Comparison of ENCODE assay signal across 1 cellular context in genomic region chr12:54993181-54993835, GRCh38.
TF ChIP-seq lines count a peak whose summit lies in the region.

No MANE protein-coding gene starts in this region.

TF ChIP-seq in WTC11, 78 proteins besides CTCF, POLR2A, EP300 and RAD21 (continued from another document):
- TF ChIP-seq USF1 (CRISPR knock-in tag; IDR thresholded peaks at IDR 0.05): no peak
- no peak for TF ChIP-seq FOXP1 (CRISPR knock-in tag; IDR thresholded peaks at IDR 0.05; ENCODE audit: borderline replicate concordance)
- TF ChIP-seq CREB1 (CRISPR knock-in tag; IDR thresholded peaks at IDR 0.05): no peak
